Comparison of ENCODE assay signal across 11 cellular contexts in genomic region chr15:88636654-88637053, GRCh38. TPM values are rescaled to one million over a fixed set of nuclear protein-coding genes. Genes with fewer than 3 reads are reported as not detected.
DNase-seq lines count a peak whose midpoint lies in the region; ATAC-seq and TF ChIP-seq lines count a peak whose summit lies in the region.
"Had no signal": no experiment of that assay in that cellular context is flagged by ENCODE, and none has a peak within 500 bp of the region (broad histone marks: within the 10 kb centered on the region; RNA-seq: fewer than 3 reads in every experiment).

No MANE protein-coding gene starts in this region.

- POLR2A ChIA-PET in activated CD4-positive, alpha-beta memory T cell treated with anti-CD3 and anti-CD28 coated beads for 36 hours (lab: Charles Lee), result interaction anchor here (1.6 to 3.8 kb wide), 3 partner anchors 10 to 169 kb away, joined by 4 to 22 read pairs (median 8); partner anchors contain the start of genes MRPL46 and MRPS11

- intact Hi-C loops in activated CD4-positive, alpha-beta memory T cell treated with anti-CD3 and anti-CD28 coated beads for 36 hours (cut with micrococcal nuclease), result no loop called here
- intact Hi-C loops in transverse colon (cut with DNase I; ENCODE audit: low total_unique reads), result no loop called here
- intact Hi-C loops in gastrocnemius medialis (cut with DNase I; ENCODE audit: low total_unique reads), result no loop called here

- H3K9me3 ChIP-seq in transverse colon (no peaks in the 10 kb centered on the region), gastrocnemius medialis (no peaks in the 10 kb centered on the region)
- H3K9me3 ChIP-seq: gastroesophageal sphincter had no signal

- no peak for TF ChIP-seq POLR2A in transverse colon (IDR thresholded peaks at IDR 0.05)
- TF ChIP-seq POLR2A in gastrocnemius medialis (IDR thresholded peaks at IDR 0.05), result no peak

- in situ Hi-C loops in transverse colon (cut with MboI; ENCODE audit: low pct_ligation_motif_present in 1 of 4, low pct_unique_long_range_greater_than_20kb in 1 of 4, low sequenced_read_pairs in 3 of 4) (no loop called here), gastrocnemius medialis (cut with MboI; ENCODE audit: low sequenced_read_pairs in 4 of 4) (no loop called here)

- TF ChIP-seq EP300 in transverse colon (IDR thresholded peaks at IDR 0.05; ENCODE audit: low read depth), result no peak

- TF ChIP-seq CTCF in transverse colon (IDR thresholded peaks at IDR 0.05) (no peak), gastrocnemius medialis (IDR thresholded peaks at IDR 0.05 in 4 of 5, conservative IDR thresholded peaks at IDR 0.05 in 1 of 5) (no peak)

- H3K36me3 ChIP-seq in transverse colon, result no peaks in the 10 kb centered on the region
- H3K36me3 ChIP-seq in gastrocnemius medialis, result peaks cover 0 to 10% of the 10 kb centered on the region in 2 donors

- H3K4me3 ChIP-seq in transverse colon (no peak overlapping the region), gastrocnemius medialis (no peak overlapping the region)
- H3K4me3 ChIP-seq: gastroesophageal sphincter had no signal

- H3K27ac ChIP-seq in transverse colon (peak overlapping the region; percentile 95 to 98 (median 96)), gastrocnemius medialis (peak overlapping the region in 2 of 4 donors; percentile 0 to 33)

- WGBS in transverse colon (ENCODE audit: low coverage in 1 of 2), 2 donors, result 92% methylated on average over 5 of the region's 5 CpGs; no CpG with 5 or more reads in 1 of the 2 donors

- H3K4me1 Mint-ChIP-seq in activated T-cell treated with anti-CD3 and anti-CD28 coated beads, Interleukin-2, amount 50 U/mL, for 4 hours (ENCODE audit: low read depth), result peaks cover 86% of the 10 kb centered on the region
- peaks cover 80% of the 10 kb centered on the region for H3K4me1 Mint-ChIP-seq in activated CD4-positive, alpha-beta memory T cell treated with anti-CD3 and anti-CD28 coated beads for 36 hours (ENCODE audit: low read depth)
- H3K4me1 Mint-ChIP-seq in immature natural killer cell, result peaks cover 69 to 75% of the 10 kb centered on the region in 2 donors

- H3K27me3 Mint-ChIP-seq in activated T-cell treated with anti-CD3 and anti-CD28 coated beads, Interleukin-2, amount 50 U/mL, for 4 hours (ENCODE audit: low read depth), result no peaks in the 10 kb centered on the region
- no peaks in the 10 kb centered on the region for H3K27me3 Mint-ChIP-seq in activated CD4-positive, alpha-beta memory T cell treated with anti-CD3 and anti-CD28 coated beads for 36 hours
- H3K27me3 Mint-ChIP-seq in immature natural killer cell (ENCODE audit: low read depth in 3 of 3), result peaks cover 18 to 22% (median 19%) of the 10 kb centered on the region in 3 donors

- H3K27ac Mint-ChIP-seq in activated CD4-positive, alpha-beta memory T cell treated with anti-CD3 and anti-CD28 coated beads for 36 hours, result peak overlapping the region; percentile 99
- H3K27ac Mint-ChIP-seq in immature natural killer cell, result peak overlapping the region; percentile 97 to 100 (median 99)

- no peaks in the 10 kb centered on the region for H3K9me3 Mint-ChIP-seq in activated T-cell treated with anti-CD3 and anti-CD28 coated beads, Interleukin-2, amount 50 U/mL, for 4 hours
- no peaks in the 10 kb centered on the region for H3K9me3 Mint-ChIP-seq in activated CD4-positive, alpha-beta memory T cell treated with anti-CD3 and anti-CD28 coated beads for 36 hours
- no peaks in the 10 kb centered on the region for H3K9me3 Mint-ChIP-seq in immature natural killer cell

- ATAC-seq in activated T-cell treated with anti-CD3 and anti-CD28 coated beads, Interleukin-2, amount 50 U/mL, for 4 hours, result no peak
- ATAC-seq in gastrocnemius medialis, result no peak
- ATAC-seq: gastroesophageal sphincter had no signal

- peak overlapping the region; percentile 84 for H3K4me3 Mint-ChIP-seq in activated T-cell treated with anti-CD3 and anti-CD28 coated beads, Interleukin-2, amount 50 U/mL, for 4 hours
- H3K4me3 Mint-ChIP-seq in activated CD4-positive, alpha-beta memory T cell treated with anti-CD3 and anti-CD28 coated beads for 36 hours, result peak overlapping the region; percentile 60
- H3K4me3 Mint-ChIP-seq in immature natural killer cell, result peak overlapping the region; percentile 61 to 99 (median 93)

- H3K36me3 Mint-ChIP-seq in activated T-cell treated with anti-CD3 and anti-CD28 coated beads, Interleukin-2, amount 50 U/mL, for 4 hours (ENCODE audit: insufficient read depth), result peaks cover 45% of the 10 kb centered on the region
- H3K36me3 Mint-ChIP-seq in activated CD4-positive, alpha-beta memory T cell treated with anti-CD3 and anti-CD28 coated beads for 36 hours, result peaks cover 45% of the 10 kb centered on the region
- H3K36me3 Mint-ChIP-seq in immature natural killer cell, result peaks cover 9 to 19% (median 12%) of the 10 kb centered on the region in 3 donors

- CTCF ChIA-PET in activated CD4-positive, alpha-beta memory T cell treated with anti-CD3 and anti-CD28 coated beads for 36 hours (lab: Charles Lee), result interaction anchor here (1.2 to 2.3 kb wide), 2 partner anchors 9 to 12 kb away, joined by 5 to 30 read pairs; no protein-coding TSS in a partner anchor

- DNase-seq in activated T-cell treated with anti-CD3 and anti-CD28 coated beads, Interleukin-2, amount 50 U/mL, for 4 hours, result no peak
- no peak for DNase-seq in activated T-cell treated with anti-CD3 and anti-CD28 coated beads, Interleukin-2, amount 50 U/mL, for 48 hours
- DNase-seq in activated CD4-positive, alpha-beta memory T cell treated with anti-CD3 and anti-CD28 coated beads for 36 hours, result no peak
- DNase-seq in immature natural killer cell (no peak), transverse colon (no peak), gastrocnemius medialis (no peak), NK-92 (lab: John Stamatoyannopoulos, UW; ENCODE audit: unreplicated experiment) (no peak)
- no peak for DNase-seq in activated effector memory CD4-positive, alpha-beta T cell treated with Interleukin-2 at 50 U/mL for 16 hours
- DNase-seq: GOT3, NCI-H446 treated with DMSO at 0.1 percent for 48 hours had no signal

- no peaks in the 10 kb centered on the region for H3K27me3 ChIP-seq in transverse colon
- H3K27me3 ChIP-seq in gastrocnemius medialis, result peaks cover 0 to 2% (median 0%) of the 10 kb centered on the region in 3 donors
- H3K27me3 ChIP-seq: gastroesophageal sphincter had no signal

- peaks cover 9 to 34% (median 33%) of the 10 kb centered on the region in 4 donors for H3K4me1 ChIP-seq in transverse colon
- peaks cover 11 to 15% of the 10 kb centered on the region in 2 donors for H3K4me1 ChIP-seq in gastrocnemius medialis

RNA-seq across cellular contexts. Expression of gene ISG20, which starts 2.2 kb away (rescaled TPM):
- 10 to 100 TPM; 26.8 to 37.8 (median 27.7) TPM for total RNA-seq in activated T-cell treated with anti-CD3 and anti-CD28 coated beads, Interleukin-2, amount 50 U/mL, for 4 hours
- total RNA-seq in activated CD4-positive, alpha-beta memory T cell treated with anti-CD3 and anti-CD28 coated beads for 36 hours, result 10 to 100 TPM; 68.2 to 74.5 TPM
- 100 to 1,000 TPM; 286 to 365 (median 342) TPM for polyA plus RNA-seq in immature natural killer cell
- 10 to 100 TPM; 18.7 to 51.9 (median 38.6) TPM for total RNA-seq in transverse colon
- 1 to 10 TPM; 1.2 to 9.2 (median 1.6) TPM for total RNA-seq in gastrocnemius medialis

RNA-seq across cellular contexts. Expression of gene AEN, which starts 15.5 kb away (rescaled TPM):
- 100 to 1,000 TPM; 103 to 141 (median 140) TPM for total RNA-seq in activated T-cell treated with anti-CD3 and anti-CD28 coated beads, Interleukin-2, amount 50 U/mL, for 4 hours
- total RNA-seq in activated CD4-positive, alpha-beta memory T cell treated with anti-CD3 and anti-CD28 coated beads for 36 hours, result 10 to 100 TPM; 55.5 to 55.7 TPM
- polyA plus RNA-seq in immature natural killer cell, result 10 to 100 TPM; 11.6 to 17.8 (median 12.1) TPM
- total RNA-seq in transverse colon (10 to 100 TPM in 1 of 4 donors, 1 to 10 TPM in 3; 1.5 to 22.7 (median 8.7) TPM), gastrocnemius medialis (10 to 100 TPM; 16.1 to 19.2 (median 17.3) TPM)
